In genomic region chr4:169810325-169811323, GRCh38 we compare ENCODE assay signal across 8 cellular contexts. TPM values are rescaled to one million over a fixed set of nuclear protein-coding genes. Genes with fewer than 3 reads are reported as not detected.
DNase-seq lines count a peak whose midpoint lies in the region; ATAC-seq, FAIRE-seq and TF ChIP-seq lines count a peak whose summit lies in the region.

No MANE protein-coding gene starts in this region.

- peak; percentile 92 for TF ChIP-seq CTCF in Loucy (conservative IDR thresholded peaks at IDR 0.05; ENCODE audit: low read length)
- TF ChIP-seq CTCF in H1 (IDR thresholded peaks at IDR 0.05; ENCODE audit: control extremely low read depth in 1 of 3, insufficient read depth in 1 of 3, low read depth in 1 of 3, low read length in 3 of 3): peak in 2 of 3 experiments; percentile 73 to 77; a peak in 3 of 4 replicates

- no peak overlapping the region for H2AK5ac ChIP-seq in H1 (ENCODE audit: low read depth, low read length)

- no peak overlapping the region for H3K9ac ChIP-seq in Loucy (ENCODE audit: low read depth, low read length, poor library complexity, severe bottlenecking)
- H3K9ac ChIP-seq in H1 (replicated peaks in 1 of 4; ENCODE audit: extremely low read depth in 1 of 4, low read depth in 3 of 4, low read length in 3 of 4): no peak overlapping the region

- no peaks in the 10 kb centered on the region for H3K27me3 ChIP-seq in Loucy (ENCODE audit: insufficient read depth, low read length, poor library complexity, severe bottlenecking)
- H3K27me3 ChIP-seq in H1 (replicated peaks in 1 of 4; ENCODE audit: control insufficient read depth in 3 of 4, extremely low read depth in 1 of 4, insufficient read depth in 3 of 4, low read length in 3 of 4): no peaks in the 10 kb centered on the region
- peaks cover 4% of the 10 kb centered on the region for H3K27me3 ChIP-seq in effector memory CD4-positive, alpha-beta T cell (replicated peaks; ENCODE audit: control insufficient read depth, insufficient read depth, low read length, poor library complexity, severe bottlenecking)

- H3K27ac ChIP-seq in H1 (ENCODE audit: low read depth, low read length): no peak overlapping the region
- no peak overlapping the region for H3K27ac ChIP-seq in effector memory CD4-positive, alpha-beta T cell (ENCODE audit: insufficient read depth, low read length, poor library complexity, severe bottlenecking)

- H2BK15ac ChIP-seq in H1 (ENCODE audit: low read length): no peak overlapping the region

- TF ChIP-seq POLR2A in H1 (IDR thresholded peaks at IDR 0.05; ENCODE audit: control extremely low read depth in 1 of 2, low read depth in 2 of 2, low read length in 2 of 2): no peak

- no peak overlapping the region for H4K5ac ChIP-seq in H1 (ENCODE audit: insufficient read length, low read depth, low read length)

- DNase-seq in DMS 273 (lab: John Stamatoyannopoulos, UW; ENCODE audit: unreplicated experiment) (peak; percentile 86), RCC 7860 (ENCODE audit: low spot score) (peak; percentile 27), H1 (ENCODE audit: low read depth in 1 of 2, low spot score in 2 of 2) (no peak), middle frontal gyrus (ENCODE audit: extremely low spot score, low spot score) (peak; percentile 81), mesenteric fat pad (ENCODE audit: low spot score) (no peak)
- no peak for DNase-seq in effector memory CD4-positive, alpha-beta T cell

- no peak overlapping the region for H3K4me2 ChIP-seq in Loucy (ENCODE audit: low read depth, low read length, poor library complexity, severe bottlenecking)
- H3K4me2 ChIP-seq in H1 (ENCODE audit: insufficient read depth in 1 of 2, low read depth in 2 of 2, low read length in 2 of 2): no peak overlapping the region

- no peak overlapping the region for H3K23ac ChIP-seq in H1 (ENCODE audit: insufficient read length)

- CTCF ChIA-PET in H1 (lab: Charles Lee; ENCODE audit: partially characterized antibody): interaction anchor here (0.6 to 8.0 kb wide), 71 partner anchors 9 to 930 kb away, joined by 3 to 94 read pairs (median 5); partner anchors contain the start of genes CLCN3, MFAP3L and NEK1

- H2AFZ ChIP-seq in Loucy (ENCODE audit: low read length) (peak overlapping the region; percentile 44; the same call in 1 of the 2 replicates), H1 (ENCODE audit: low read length) (peak overlapping the region; percentile 48; the same call in 1 of the 2 replicates)

- WGBS in H1 (ENCODE audit: extremely low coverage in 1 of 2, insufficient coverage in 1 of 2, insufficient read length in 1 of 2, insufficient replicate concordance in 2 of 2, low coverage in 1 of 2, low lambda C conversion rate in 2 of 2, missing lambda C conversion rate in 1 of 2), 2 experiments: 59% methylated on average over 6 of the region's 6 CpGs; no CpG with 5 or more reads in 1 of the 2 experiments

- H3K4ac ChIP-seq in H1 (replicated peaks; ENCODE audit: insufficient read length, low read depth, low read length): no peak overlapping the region

- no peaks in the 10 kb centered on the region; the same call in 1 of the 2 replicates for H3K23me2 ChIP-seq in H1 (ENCODE audit: low read depth, low read length)

- H3K79me2 ChIP-seq in Loucy (ENCODE audit: insufficient read depth, low read length) (no peaks in the 10 kb centered on the region), H1 (ENCODE audit: control insufficient read depth in 1 of 2, insufficient read depth in 2 of 2, low read length in 2 of 2) (no peaks in the 10 kb centered on the region)

- no peak overlapping the region for H3K18ac ChIP-seq in H1 (ENCODE audit: extremely low read depth, low read length)

- no peak overlapping the region for H2BK12ac ChIP-seq in H1 (ENCODE audit: low read depth, low read length)

- H3K9me2 ChIP-seq in Loucy (replicated peaks; ENCODE audit: low read depth, low read length): no peaks in the 10 kb centered on the region

- H3K9me3 ChIP-seq in Loucy (ENCODE audit: insufficient read depth, low read depth, low read length) (no peaks in the 10 kb centered on the region), H1 (ENCODE audit: insufficient read depth in 2 of 2, low read depth in 1 of 2, low read length in 1 of 2) (peaks cover 4% of the 10 kb centered on the region in 2 experiments; a peak in 2 of 4 replicates)
- no peaks in the 10 kb centered on the region for H3K9me3 ChIP-seq in effector memory CD4-positive, alpha-beta T cell (ENCODE audit: control insufficient read depth, low read length)

- H3K14ac ChIP-seq in H1 (ENCODE audit: insufficient read length): no peak overlapping the region

- no peak overlapping the region for H2BK5ac ChIP-seq in H1 (ENCODE audit: low read depth, low read length)

- peak; percentile 64 for ATAC-seq in GM19351 (IDR thresholded peaks at IDR 0.05; ENCODE audit: unreplicated experiment)

- no peak overlapping the region for H4K8ac ChIP-seq in H1 (ENCODE audit: extremely low read depth, insufficient read depth, low read length)

- POLR2A ChIA-PET in H1 (lab: Charles Lee; ENCODE audit: partially characterized antibody): interaction anchor here (1.0 kb wide), 1 partner anchor 237 kb away, joined by 4 read pairs; no protein-coding TSS in a partner anchor

- TF ChIP-seq EP300 in H1 (IDR thresholded peaks at IDR 0.05; ENCODE audit: borderline replicate concordance in 1 of 2, low read depth in 2 of 2, low read length in 2 of 2): no peak

- no peak overlapping the region for H3K56ac ChIP-seq in H1 (replicated peaks; ENCODE audit: insufficient read length, low read depth, low read length)

- no peaks in the 10 kb centered on the region for H3K79me1 ChIP-seq in H1 (ENCODE audit: low read depth, low read length)

- peak; percentile 84 to 88 for TF ChIP-seq RAD21 in H1 (IDR thresholded peaks at IDR 0.05 in 1 of 2, conservative IDR thresholded peaks at IDR 0.05 in 1 of 2; ENCODE audit: low read depth in 2 of 2, low read length in 2 of 2)

- H4K20me1 ChIP-seq in Loucy (ENCODE audit: insufficient read depth, low read length, poor library complexity, severe bottlenecking) (no peaks in the 10 kb centered on the region), H1 (replicated peaks in 1 of 2; ENCODE audit: control insufficient read depth in 1 of 2, insufficient read depth in 2 of 2, low read length in 2 of 2) (no peaks in the 10 kb centered on the region)

- H3K4me1 ChIP-seq in Loucy (ENCODE audit: insufficient read depth, low read length, poor library complexity, severe bottlenecking) (no peaks in the 10 kb centered on the region), H1 (replicated peaks in 1 of 4; ENCODE audit: control insufficient read depth in 3 of 4, insufficient read depth in 4 of 4, low read length in 3 of 4) (no peaks in the 10 kb centered on the region)
- no peaks in the 10 kb centered on the region for H3K4me1 ChIP-seq in effector memory CD4-positive, alpha-beta T cell (ENCODE audit: control insufficient read depth, insufficient read depth, low read length, poor library complexity, severe bottlenecking)

- no peaks in the 10 kb centered on the region for H3K36me3 ChIP-seq in Loucy (ENCODE audit: insufficient read depth, low read length)
- H3K36me3 ChIP-seq in H1 (ENCODE audit: control insufficient read depth in 2 of 4, insufficient read depth in 4 of 4, low read length in 3 of 4): no peaks in the 10 kb centered on the region
- no peaks in the 10 kb centered on the region for H3K36me3 ChIP-seq in effector memory CD4-positive, alpha-beta T cell (ENCODE audit: control insufficient read depth, insufficient read depth, low read length)

- no peak overlapping the region for H2BK120ac ChIP-seq in H1 (replicated peaks; ENCODE audit: low read depth, low read length)

- H4K91ac ChIP-seq in H1 (replicated peaks; ENCODE audit: insufficient read length, low read length): no peak overlapping the region

- H3K4me3 ChIP-seq in Loucy (ENCODE audit: low read length, poor library complexity, severe bottlenecking) (no peak overlapping the region), H1 (ENCODE audit: extremely low read depth in 1 of 4, insufficient read depth in 2 of 4, low read depth in 3 of 4, low read length in 4 of 4) (no peak overlapping the region)
- no peak overlapping the region for H3K4me3 ChIP-seq in effector memory CD4-positive, alpha-beta T cell (ENCODE audit: insufficient read depth, low read depth, low read length, poor library complexity, severe bottlenecking)

- peak; percentile 68 for FAIRE-seq in RCC 7860 (lab: Jason Lieb, UNC)
- peak; percentile 83 for FAIRE-seq in H1 (lab: Jason Lieb, UNC)

- no peak overlapping the region for H2BK20ac ChIP-seq in H1 (ENCODE audit: low read length)

- no peaks in the 10 kb centered on the region for H3F3A ChIP-seq in Loucy (ENCODE audit: low read depth)

TF ChIP-seq in H1, 55 proteins besides CTCF, POLR2A, EP300 and RAD21:
- TF ChIP-seq BRCA1 (IDR thresholded peaks at IDR 0.05; ENCODE audit: low read depth, low read length) (no peak), CEBPB (IDR thresholded peaks at IDR 0.05; ENCODE audit: low read depth, low read length) (peak; percentile 79)

RNA-seq across cellular contexts. Expression of gene HPF1, which starts 52.9 kb away (rescaled TPM):
- 29.9 and 32.5 TPM in 2 replicates for total RNA-seq in H1 (2021; fragmentation: NEBNext Ultra II Directional; extraction: Animal tissue kit (Norgen Biotek cat#: 25700))
- polyA plus RNA-seq in H1 (2011; rRNA removed): 9.3 and 14.1 TPM in 2 replicates
- 20.4 TPM for polyA plus RNA-seq in H1 (2011; cell fraction: cytosol; rRNA removed)
- polyA plus RNA-seq in H1 (2011; cell fraction: nucleus; rRNA removed): 1.2 TPM
- polyA plus RNA-seq in H1 (2012, experiment 1 of 2): 22.8 to 51.2 TPM (median 30.3 TPM) in 4 replicates
- polyA plus RNA-seq in H1 (2012, experiment 2 of 2): 4.7 TPM
- 51.2 TPM for polyA plus RNA-seq in H1 (2013, experiment 1 of 2)
- 50.8 TPM for polyA plus RNA-seq in H1 (2013, experiment 2 of 2)
- polyA minus RNA-seq in H1 (2011; rRNA and poly(A)+ RNA removed): 5.0 and 5.3 TPM in 2 replicates
- polyA minus RNA-seq in H1 (2011; cell fraction: cytosol; rRNA and poly(A)+ RNA removed): 9.6 TPM
- 9.6 TPM for polyA minus RNA-seq in H1 (2011; cell fraction: nucleus; rRNA and poly(A)+ RNA removed)
- total RNA-seq in mesenteric fat pad: 17.7 TPM

Comparison
In these comparisons a context has a peak if more than half of its experiments do, and no peak if none do; other contexts are left out.
1. DNase-seq: peak in DMS 273 (single experiment), RCC 7860 (single experiment) and middle frontal gyrus (single experiment); none in H1 (0 of 2), effector memory CD4-positive, alpha-beta T cell (0 of 3) and mesenteric fat pad (single experiment).